8 cellular contexts compared by ENCODE assay signal in genomic region chr3:161854232-161854771, GRCh38.
A peak's percentile ranks its signal among the peaks of the same experiment; 100 is the strongest.
DNase-seq lines count a peak whose midpoint lies in the region; ATAC-seq and TF ChIP-seq lines count a peak whose summit lies in the region.

No MANE protein-coding gene starts in this region.

- TF ChIP-seq CTCF in kidney epithelial cell (IDR thresholded peaks at IDR 0.05; ENCODE audit: insufficient read depth, low read length, poor library complexity, severe bottlenecking): peak; percentile 15

- no peak overlapping the region for H3K4me3 ChIP-seq in kidney epithelial cell (ENCODE audit: low read depth, low read length)

- ATAC-seq in GM18907 (IDR thresholded peaks at IDR 0.05; ENCODE audit: unreplicated experiment): peak; percentile 64

- H3K36me3 ChIP-seq in kidney epithelial cell (ENCODE audit: control insufficient read depth, insufficient read depth, low read length): no peaks in the 10 kb centered on the region

- DNase-seq in CD1c-positive myeloid dendritic cell (ENCODE audit: extremely low spot score) (peak; percentile 69), HK-2 (ENCODE audit: unreplicated experiment) (peak; percentile 53), SW480 (ENCODE audit: low spot score) (peak; percentile 79), kidney epithelial cell (ENCODE audit: low read depth) (peak; percentile 52), GM03348 (ENCODE audit: low spot score) (no peak), NCI-H2081 treated with DMSO at 0.1 percent for 48 hours (lab: John Stamatoyannopoulos, UW) (no peak), NK-92 (lab: John Stamatoyannopoulos, UW; ENCODE audit: unreplicated experiment) (no peak)

- no peaks in the 10 kb centered on the region for H3K27me3 ChIP-seq in kidney epithelial cell (ENCODE audit: control insufficient read depth, insufficient read depth, low read length)

Comparison
In these comparisons a context has a peak if more than half of its experiments do, and no peak if none do; other contexts are left out.
1. DNase-seq: peak in CD1c-positive myeloid dendritic cell (single experiment), HK-2 (single experiment), SW480 (single experiment) and kidney epithelial cell (single experiment); none in GM03348 (single experiment), NCI-H2081 treated with DMSO at 0.1 percent for 48 hours (single experiment) and NK-92 (single experiment).